In genomic region chr2:154443919-154444318, GRCh38 we compare ENCODE assay signal across 7 cellular contexts.
"Had no signal": no experiment of that assay in that cellular context is flagged by ENCODE, and none has a peak within 500 bp of the region (broad histone marks: within the 10 kb centered on the region; RNA-seq: fewer than 3 reads in every experiment).

No MANE protein-coding gene starts in this region.

- FAIRE-seq: GM12878, GM12891, GM12892, GM18507, GM19239 had no signal

- ATAC-seq: GM12878 had no signal

- DNase-seq: GDM1, GF-D8 had no signal

- H3K4me3 ChIP-seq: GM12878 had no signal
